Comparison of ENCODE assay signal across 20 cellular contexts in the genomic region with DNA sequence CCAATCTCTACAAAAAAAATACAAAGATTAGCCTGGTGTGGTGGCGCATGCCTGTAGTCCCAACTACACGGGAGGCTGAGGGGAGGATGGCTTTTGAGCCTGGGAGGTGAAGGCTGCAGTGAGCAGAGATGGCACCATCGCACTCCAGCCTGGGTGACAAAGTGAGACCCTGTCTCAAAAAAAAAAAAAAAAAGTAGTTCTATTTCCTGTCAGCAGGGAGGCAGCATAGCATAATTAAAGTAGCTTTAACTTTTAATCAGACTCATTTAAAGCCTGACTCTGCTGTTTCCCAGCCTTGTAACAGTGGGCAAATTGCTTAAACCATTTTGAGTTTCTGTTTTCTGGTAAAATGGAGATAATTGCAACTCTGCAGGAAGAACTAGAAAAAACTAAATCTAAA. TPM values are rescaled to one million over a fixed set of nuclear protein-coding genes. Genes with fewer than 3 reads are reported as not detected.
DNase-seq lines count a peak whose midpoint lies in the region; ATAC-seq and TF ChIP-seq lines count a peak whose summit lies in the region.
"Had no signal": no experiment of that assay in that cellular context is flagged by ENCODE, and none has a peak within 500 bp of the region (broad histone marks: within the 10 kb centered on the region; RNA-seq: fewer than 3 reads in every experiment).

No MANE protein-coding gene starts in this region.

- CTCF ChIA-PET in activated CD8-positive, alpha-beta T cell treated with anti-CD3 and anti-CD28 coated beads, Interleukin-2, amount 10 ng/mL, durations not matched to agents 7 days and 5 days (lab: Charles Lee) = interaction anchor here (1.0 to 2.0 kb wide), 4 partner anchors 35 to 193 kb away, joined by 3 to 8 read pairs (median 4); no protein-coding TSS in a partner anchor
- CTCF ChIA-PET in activated CD8-positive, alpha-beta T cell treated with anti-CD3 and anti-CD28 coated beads for 36 hours (lab: Charles Lee) = interaction anchor here (2.0 kb wide), 1 partner anchor 81 kb away, joined by 8 read pairs; no protein-coding TSS in a partner anchor
- CTCF ChIA-PET in WTC11 (lab: Charles Lee) = interaction anchor here (0.6 to 1.5 kb wide), 4 partner anchors 9 to 450 kb away, joined by 3 to 6 read pairs (median 4); no protein-coding TSS in a partner anchor

- peak overlapping the region; percentile 16 for H3K27ac Mint-ChIP-seq in activated CD8-positive, alpha-beta T cell treated with anti-CD3 and anti-CD28 coated beads, Interleukin-2, amount 10 ng/mL, durations not matched to agents 7 days and 5 days
- no peak overlapping the region for H3K27ac Mint-ChIP-seq in activated CD8-positive, alpha-beta T cell treated with anti-CD3 and anti-CD28 coated beads for 36 hours
- peak overlapping the region; percentile 32; the same call in 1 of the 2 replicates for H3K27ac Mint-ChIP-seq in GM23338
- peak overlapping the region; percentile 61; the same call in 1 of the 2 replicates for H3K27ac Mint-ChIP-seq in WTC11
- H3K27ac Mint-ChIP-seq in naive thymus-derived CD8-positive, alpha-beta T cell = peak overlapping the region in 7 of 10 donors; percentile 9 to 80 (median 67)

- no peak overlapping the region for H3K4me3 ChIP-seq in GM23338
- H3K4me3 ChIP-seq: SJSA1 had no signal

- H3K9me2 ChIP-seq in GM23338 (ENCODE audit: insufficient read depth) = no peaks in the 10 kb centered on the region

- no peaks in the 10 kb centered on the region for H3K27me3 ChIP-seq in GM23338 (ENCODE audit: insufficient read depth)
- H3K27me3 ChIP-seq: SJSA1 had no signal

- H3K4me2 ChIP-seq in GM23338 = peak overlapping the region; percentile 56

- H3K79me2 ChIP-seq in GM23338 (replicated peaks; ENCODE audit: insufficient read depth) = peaks cover 100% of the 10 kb centered on the region

- H3K4me1 ChIP-seq in GM23338 (ENCODE audit: insufficient read depth) = peaks cover 36% of the 10 kb centered on the region

- no peak overlapping the region for H3K4me3 Mint-ChIP-seq in activated CD8-positive, alpha-beta T cell treated with anti-CD3 and anti-CD28 coated beads, Interleukin-2, amount 10 ng/mL, durations not matched to agents 7 days and 5 days
- no peak overlapping the region for H3K4me3 Mint-ChIP-seq in activated CD8-positive, alpha-beta T cell treated with anti-CD3 and anti-CD28 coated beads for 36 hours
- H3K4me3 Mint-ChIP-seq in GM23338 (no peak overlapping the region), WTC11 (0 out of 2 replicates have a peak overlapping the region, but pooled peaks have one; percentile 8)
- peak overlapping the region in 4 of 10 donors; percentile 10 to 55 (median 30) for H3K4me3 Mint-ChIP-seq in naive thymus-derived CD8-positive, alpha-beta T cell

- H3K27me3 Mint-ChIP-seq in activated CD8-positive, alpha-beta T cell treated with anti-CD3 and anti-CD28 coated beads, Interleukin-2, amount 10 ng/mL, durations not matched to agents 7 days and 5 days (ENCODE audit: low read depth) = no peaks in the 10 kb centered on the region
- H3K27me3 Mint-ChIP-seq in activated CD8-positive, alpha-beta T cell treated with anti-CD3 and anti-CD28 coated beads for 36 hours = no peaks in the 10 kb centered on the region
- peaks cover 11% of the 10 kb centered on the region for H3K27me3 Mint-ChIP-seq in GM23338 (ENCODE audit: insufficient read depth, low read depth, poor library complexity)
- no peaks in the 10 kb centered on the region for H3K27me3 Mint-ChIP-seq in WTC11 (ENCODE audit: low read depth)
- H3K27me3 Mint-ChIP-seq in naive thymus-derived CD8-positive, alpha-beta T cell = no peaks in the 10 kb centered on the region
- H3K27me3 Mint-ChIP-seq: IgD-negative memory B cell had no signal

- DNase-seq in activated CD8-positive, alpha-beta T cell treated with anti-CD3 and anti-CD28 coated beads, Interleukin-2, amount 10 ng/mL, durations not matched to agents 7 days and 5 days = no peak
- no peak for DNase-seq in activated CD8-positive, alpha-beta T cell treated with anti-CD3 and anti-CD28 coated beads for 36 hours
- DNase-seq in GM23338 (ENCODE audit: low spot score) (no peak), WTC11 (ENCODE audit: low spot score) (no peak), NCI-H748 (lab: John Stamatoyannopoulos, UW; ENCODE audit: unreplicated experiment) (no peak), ureter (ENCODE audit: low spot score) (no peak)
- DNase-seq in naive thymus-derived CD8-positive, alpha-beta T cell = peak in 3 of 10 donors; percentile 8 to 24 (median 21)
- DNase-seq: C1 segment of cervical spinal cord, COR-L47, DMS153, EL, H7, NCI-H1417 treated with DMSO at 0.1 percent for 48 hours, NCI-H1930, NCI-H2171 treated with DMSO at 0.1 percent for 48 hours, NCI-H774, PC-3 had no signal

- H2AFZ ChIP-seq in GM23338 = no peak overlapping the region

- no peak for ATAC-seq in activated CD8-positive, alpha-beta T cell treated with anti-CD3 and anti-CD28 coated beads, Interleukin-2, amount 10 ng/mL, durations not matched to agents 7 days and 5 days
- ATAC-seq in activated CD8-positive, alpha-beta T cell treated with anti-CD3 and anti-CD28 coated beads for 36 hours = no peak
- ATAC-seq in GM23338 (no peak), WTC11 (no peak), GM21360 (IDR thresholded peaks at IDR 0.05; ENCODE audit: unreplicated experiment) (no peak)
- ATAC-seq in naive thymus-derived CD8-positive, alpha-beta T cell = peak; percentile 46 to 76
- ATAC-seq: PC-3 had no signal

- H3K36me3 Mint-ChIP-seq in activated CD8-positive, alpha-beta T cell treated with anti-CD3 and anti-CD28 coated beads, Interleukin-2, amount 10 ng/mL, durations not matched to agents 7 days and 5 days (ENCODE audit: low read depth) = peaks cover 15% of the 10 kb centered on the region
- H3K36me3 Mint-ChIP-seq in activated CD8-positive, alpha-beta T cell treated with anti-CD3 and anti-CD28 coated beads for 36 hours (ENCODE audit: low read depth) = peaks cover 9% of the 10 kb centered on the region
- H3K36me3 Mint-ChIP-seq in GM23338 (ENCODE audit: low read depth) (peaks cover 32% of the 10 kb centered on the region), WTC11 (peaks cover 29% of the 10 kb centered on the region)
- H3K36me3 Mint-ChIP-seq in naive thymus-derived CD8-positive, alpha-beta T cell = peaks cover 5 to 29% (median 7%) of the 10 kb centered on the region in 3 donors

- intact Hi-C loops in activated CD8-positive, alpha-beta T cell treated with anti-CD3 and anti-CD28 coated beads for 36 hours (cut with micrococcal nuclease) = no loop called here

- POLR2A ChIA-PET in activated CD8-positive, alpha-beta T cell treated with anti-CD3 and anti-CD28 coated beads, Interleukin-2, amount 10 ng/mL, durations not matched to agents 7 days and 5 days (lab: Charles Lee) = no interaction called here
- POLR2A ChIA-PET in activated CD8-positive, alpha-beta T cell treated with anti-CD3 and anti-CD28 coated beads for 36 hours (lab: Charles Lee) = no interaction called here
- POLR2A ChIA-PET in WTC11 (lab: Charles Lee) = interaction anchor here (0.6 to 0.7 kb wide), 3 partner anchors 13 to 711 kb away, joined by 3 read pairs; no protein-coding TSS in a partner anchor
- POLR2A ChIA-PET in naive thymus-derived CD8-positive, alpha-beta T cell (lab: Charles Lee) = interaction anchor here (0.6 to 1.8 kb wide), 7 partner anchors 31 to 159 kb away, joined by 3 to 8 read pairs (median 4); a partner anchor contains a TSS

- H3K36me3 ChIP-seq in GM23338 (ENCODE audit: insufficient read depth) = peaks cover 11% of the 10 kb centered on the region

- peaks cover 61% of the 10 kb centered on the region for H4K20me1 ChIP-seq in GM23338 (replicated peaks; ENCODE audit: insufficient read depth)

- H3K4me1 Mint-ChIP-seq in activated CD8-positive, alpha-beta T cell treated with anti-CD3 and anti-CD28 coated beads, Interleukin-2, amount 10 ng/mL, durations not matched to agents 7 days and 5 days (ENCODE audit: low read depth) = peaks cover 39% of the 10 kb centered on the region
- H3K4me1 Mint-ChIP-seq in activated CD8-positive, alpha-beta T cell treated with anti-CD3 and anti-CD28 coated beads for 36 hours (ENCODE audit: low read depth) = peaks cover 56% of the 10 kb centered on the region
- H3K4me1 Mint-ChIP-seq in GM23338 (peaks cover 54% of the 10 kb centered on the region), WTC11 (peaks cover 60% of the 10 kb centered on the region)
- H3K4me1 Mint-ChIP-seq in naive thymus-derived CD8-positive, alpha-beta T cell = peaks cover 28 to 59% (median 59%) of the 10 kb centered on the region in 4 donors

- 0 out of 2 replicates have a peak overlapping the region, but pooled peaks have one; percentile 28 for H3K27ac ChIP-seq in GM23338 (ENCODE audit: low read depth)
- H3K27ac ChIP-seq: SJSA1 had no signal

- TF ChIP-seq CTCF in activated CD8-positive, alpha-beta T cell treated with anti-CD3 and anti-CD28 coated beads for 36 hours (IDR thresholded peaks at IDR 0.05) = no peak
- no peak for TF ChIP-seq CTCF in GM23338 (conservative IDR thresholded peaks at IDR 0.05; ENCODE audit: low read depth in 2 of 2)
- no peak for TF ChIP-seq CTCF in WTC11 (IDR thresholded peaks at IDR 0.05)

- H3F3A ChIP-seq in GM23338 (replicated peaks; ENCODE audit: low read depth) = no peaks in the 10 kb centered on the region

- no peaks in the 10 kb centered on the region for H3K9me3 Mint-ChIP-seq in activated CD8-positive, alpha-beta T cell treated with anti-CD3 and anti-CD28 coated beads, Interleukin-2, amount 10 ng/mL, durations not matched to agents 7 days and 5 days (ENCODE audit: insufficient read depth)
- H3K9me3 Mint-ChIP-seq in activated CD8-positive, alpha-beta T cell treated with anti-CD3 and anti-CD28 coated beads for 36 hours = no peaks in the 10 kb centered on the region
- H3K9me3 Mint-ChIP-seq in GM23338 (peaks cover 13% of the 10 kb centered on the region), WTC11 (peaks cover 10% of the 10 kb centered on the region)
- H3K9me3 Mint-ChIP-seq in naive thymus-derived CD8-positive, alpha-beta T cell = no peaks in the 10 kb centered on the region
- H3K9me3 Mint-ChIP-seq: IgD-negative memory B cell had no signal

TF ChIP-seq in GM23338, 12 proteins besides CTCF, POLR2A, EP300 and RAD21 (continues in another document):
- no peak for TF ChIP-seq ZNF331 (CRISPR knock-in tag; IDR thresholded peaks at IDR 0.05; ENCODE audit: low read depth)
- TF ChIP-seq CREB1 (CRISPR knock-in tag; IDR thresholded peaks at IDR 0.05; ENCODE audit: low read depth) = no peak

TF ChIP-seq in WTC11, 78 proteins besides CTCF, POLR2A, EP300 and RAD21 (continues in another document):
- no peak for TF ChIP-seq MXD4 (CRISPR knock-in tag; IDR thresholded peaks at IDR 0.05; ENCODE audit: borderline replicate concordance)
- no peak for TF ChIP-seq TP53 (CRISPR knock-in tag; IDR thresholded peaks at IDR 0.05)
- no peak for TF ChIP-seq ZNF671 (CRISPR knock-in tag; IDR thresholded peaks at IDR 0.05)

RNA-seq across cellular contexts. Expression of a gene that starts 31.2 kb away (rescaled TPM):
- 10 to 100 TPM; 36.3 to 43.0 TPM for total RNA-seq in activated CD8-positive, alpha-beta T cell treated with anti-CD3 and anti-CD28 coated beads, Interleukin-2, amount 10 ng/mL, durations not matched to agents 7 days and 5 days
- 10 to 100 TPM; 28.4 to 30.4 TPM for total RNA-seq in activated CD8-positive, alpha-beta T cell treated with anti-CD3 and anti-CD28 coated beads for 36 hours
- 38.7 and 41.7 TPM in 2 replicates for total RNA-seq in GM23338 (2014; rRNA removed; shearing (Covaris generic))
- polyA plus RNA-seq in GM23338 (2016; fragmentation: Nextera tagmentation; extraction: Ambion mirVana) = 11.4 and 14.6 TPM in 2 replicates
- total RNA-seq in WTC11 (2021) = 39.9 to 42.1 TPM (median 41.0 TPM) in 3 replicates
- total RNA-seq in naive thymus-derived CD8-positive, alpha-beta T cell = 10 to 100 TPM; 49.4 to 50.7 TPM
- polyA plus RNA-seq in naive thymus-derived CD8-positive, alpha-beta T cell = 10 to 100 TPM in 2 of 3 donors, 1 to 10 TPM in 1; 6.0 to 11.1 (median 10.3) TPM
- total RNA-seq in ureter = 29.6 TPM

Comparison
In these comparisons a context has a peak if more than half of its experiments do, and no peak if none do; other contexts are left out.
1. ATAC-seq: peak in naive thymus-derived CD8-positive, alpha-beta T cell (2 of 2); none in activated CD8-positive, alpha-beta T cell treated with anti-CD3 and anti-CD28 coated beads, Interleukin-2, amount 10 ng/mL, durations not matched to agents 7 days and 5 days (single experiment), activated CD8-positive, alpha-beta T cell treated with anti-CD3 and anti-CD28 coated beads for 36 hours (single experiment), GM23338 (single experiment), WTC11 (single experiment) and GM21360 (single experiment).
2. POLR2A ChIA-PET loops: an anchor here in WTC11 (0.6 to 0.7 kb wide) and naive thymus-derived CD8-positive, alpha-beta T cell (0.6 to 1.8 kb wide); none called in activated CD8-positive, alpha-beta T cell treated with anti-CD3 and anti-CD28 coated beads, Interleukin-2, amount 10 ng/mL, durations not matched to agents 7 days and 5 days and activated CD8-positive, alpha-beta T cell treated with anti-CD3 and anti-CD28 coated beads for 36 hours.